Comparison of ENCODE assay signal across 8 cellular contexts in the genomic region with DNA sequence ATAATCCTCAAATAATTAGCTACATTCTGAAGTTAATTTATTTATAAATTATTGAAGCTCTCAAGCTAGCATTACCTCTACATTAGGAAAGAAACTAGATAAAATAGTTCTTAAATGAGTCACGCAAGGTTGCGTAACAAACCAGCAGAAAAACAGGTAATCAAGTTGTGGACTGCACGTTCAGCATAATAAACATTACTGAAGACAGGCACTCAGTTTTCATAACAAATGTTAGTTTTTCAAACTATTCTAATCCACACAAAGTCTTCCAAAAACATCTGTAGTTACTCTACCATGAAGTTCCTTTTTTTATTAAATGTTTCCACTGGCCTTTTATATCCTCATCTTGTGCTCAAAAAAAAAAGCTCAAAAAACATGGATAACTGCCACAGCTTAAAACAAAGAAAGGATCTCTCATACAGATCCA. TPM values are rescaled to one million over a fixed set of nuclear protein-coding genes. Genes with fewer than 3 reads are reported as not detected.
DNase-seq lines count a peak whose midpoint lies in the region; ATAC-seq, FAIRE-seq and TF ChIP-seq lines count a peak whose summit lies in the region.

No MANE protein-coding gene starts in this region.

- DNase-seq in activated T-cell treated with anti-CD3 and anti-CD28 coated beads, Interleukin-2, amount 50 U/mL, for 4 hours, result no peak
- DNase-seq in activated T-cell treated with anti-CD3 and anti-CD28 coated beads for 4 hours (no peak), kidney (no peak), tibial nerve (ENCODE audit: low spot score in 2 of 2) (no peak), NCI-H2171 (lab: John Stamatoyannopoulos, UW) (no peak), medulla oblongata (ENCODE audit: extremely low spot score) (no peak)

- H3K4me1 Mint-ChIP-seq in activated T-cell treated with anti-CD3 and anti-CD28 coated beads, Interleukin-2, amount 50 U/mL, for 4 hours (ENCODE audit: low read depth), result peaks cover 51% of the 10 kb centered on the region
- peaks cover 33% of the 10 kb centered on the region for H3K4me1 Mint-ChIP-seq in activated T-helper 17 cell treated with anti-CD3 and anti-CD28 coated beads, Interleukin-2, amount 50 U/mL, for 72 hours

- H3K4me3 Mint-ChIP-seq in activated T-cell treated with anti-CD3 and anti-CD28 coated beads, Interleukin-2, amount 50 U/mL, for 4 hours, result peak overlapping the region; percentile 94
- H3K4me3 Mint-ChIP-seq in activated T-helper 17 cell treated with anti-CD3 and anti-CD28 coated beads, Interleukin-2, amount 50 U/mL, for 72 hours, result peak overlapping the region; percentile 96

- ATAC-seq in activated T-cell treated with anti-CD3 and anti-CD28 coated beads, Interleukin-2, amount 50 U/mL, for 4 hours, result no peak
- ATAC-seq in activated T-helper 17 cell treated with anti-CD3 and anti-CD28 coated beads, Interleukin-2, amount 50 U/mL, for 72 hours (replicated peaks), result no peak
- no peak for ATAC-seq in HG02852 (IDR thresholded peaks at IDR 0.05; ENCODE audit: unreplicated experiment)

- H3K27ac ChIP-seq in kidney (ENCODE audit: low read depth in 2 of 2, low read length in 2 of 2) (peak overlapping the region; percentile 9 to 26), tibial nerve (peak overlapping the region in 3 of 4 donors; percentile 45 to 85 (median 69))

- H3K36me3 ChIP-seq in kidney (ENCODE audit: control insufficient read depth in 1 of 2, insufficient read depth in 2 of 2, low read length in 2 of 2), result peaks cover 0 to 3% of the 10 kb centered on the region in 2 donors
- peaks cover 0 to 16% (median 0%) of the 10 kb centered on the region in 3 donors for H3K36me3 ChIP-seq in tibial nerve

- no peak for TF ChIP-seq POLR2A in tibial nerve (IDR thresholded peaks at IDR 0.05)

- peak in 1 of 2 donors; percentile 35 for TF ChIP-seq EP300 in tibial nerve (IDR thresholded peaks at IDR 0.05)

- intact Hi-C loops in kidney (cut with DNase I), result no loop called here

- peak overlapping the region in 1 of 2 donors; percentile 86 for H3K9ac ChIP-seq in kidney (ENCODE audit: low read length in 2 of 2)

- no peak for FAIRE-seq in kidney (lab: Jason Lieb, UNC)

- H3K9me3 ChIP-seq in kidney (ENCODE audit: control insufficient read depth in 1 of 2, low read length in 2 of 2) (no peaks in the 10 kb centered on the region), tibial nerve (no peaks in the 10 kb centered on the region)

- peaks cover 14% of the 10 kb centered on the region for H3K36me3 Mint-ChIP-seq in activated T-cell treated with anti-CD3 and anti-CD28 coated beads, Interleukin-2, amount 50 U/mL, for 4 hours (ENCODE audit: insufficient read depth)
- peaks cover 63% of the 10 kb centered on the region for H3K36me3 Mint-ChIP-seq in activated T-helper 17 cell treated with anti-CD3 and anti-CD28 coated beads, Interleukin-2, amount 50 U/mL, for 72 hours (ENCODE audit: low read depth)

- 50 to 55% methylated on average over 3 of the region's 3 CpGs for WGBS in tibial nerve, 2 donors

- no peaks in the 10 kb centered on the region for H3K27me3 Mint-ChIP-seq in activated T-cell treated with anti-CD3 and anti-CD28 coated beads, Interleukin-2, amount 50 U/mL, for 4 hours (ENCODE audit: low read depth)
- H3K27me3 Mint-ChIP-seq in activated T-helper 17 cell treated with anti-CD3 and anti-CD28 coated beads, Interleukin-2, amount 50 U/mL, for 72 hours, result no peaks in the 10 kb centered on the region

- H3K9me3 Mint-ChIP-seq in activated T-cell treated with anti-CD3 and anti-CD28 coated beads, Interleukin-2, amount 50 U/mL, for 4 hours, result no peaks in the 10 kb centered on the region
- no peaks in the 10 kb centered on the region for H3K9me3 Mint-ChIP-seq in activated T-helper 17 cell treated with anti-CD3 and anti-CD28 coated beads, Interleukin-2, amount 50 U/mL, for 72 hours

- H3K4me1 ChIP-seq in kidney (ENCODE audit: control insufficient read depth in 1 of 2, insufficient read depth in 1 of 2, low read depth in 1 of 2, low read length in 2 of 2), result peaks cover 11 to 14% of the 10 kb centered on the region in 2 donors
- peaks cover 0 to 62% (median 17%) of the 10 kb centered on the region in 4 donors for H3K4me1 ChIP-seq in tibial nerve

- H3K27ac Mint-ChIP-seq in activated T-helper 17 cell treated with anti-CD3 and anti-CD28 coated beads, Interleukin-2, amount 50 U/mL, for 72 hours, result peak overlapping the region; percentile 90

- H3K27me3 ChIP-seq in tibial nerve, result no peaks in the 10 kb centered on the region

- TF ChIP-seq CTCF in kidney (IDR thresholded peaks at IDR 0.05; ENCODE audit: borderline replicate concordance, extremely low read depth, insufficient read depth) (no peak), tibial nerve (IDR thresholded peaks at IDR 0.05) (no peak)

- peak overlapping the region; percentile 93 to 95 for H3K4me3 ChIP-seq in kidney (ENCODE audit: low read length in 2 of 2)
- peak overlapping the region in 3 of 4 donors; percentile 61 to 82 (median 77) for H3K4me3 ChIP-seq in tibial nerve

RNA-seq across cellular contexts. Expression of a gene that starts 1.3 kb away (rescaled TPM):
- total RNA-seq in activated T-cell treated with anti-CD3 and anti-CD28 coated beads, Interleukin-2, amount 50 U/mL, for 4 hours, result 10 to 100 TPM; 61.7 to 64.1 (median 62.9) TPM
- total RNA-seq in activated T-helper 17 cell treated with anti-CD3 and anti-CD28 coated beads, Interleukin-2, amount 50 U/mL, for 72 hours, result 10 to 100 TPM; 63.3 to 72.9 TPM
- total RNA-seq in kidney (80.5 TPM), tibial nerve (10 to 100 TPM; 55.7 to 77.5 (median 59.0) TPM)
- 13.1 TPM for polyA plus RNA-seq in kidney (ENCODE audit: insufficient read depth, low read depth, low replicate concordance)

RNA-seq across cellular contexts. Expression of a gene that starts 5.8 kb away (rescaled TPM):
- 10 to 100 TPM; 39.2 to 46.7 (median 40.2) TPM for total RNA-seq in activated T-cell treated with anti-CD3 and anti-CD28 coated beads, Interleukin-2, amount 50 U/mL, for 4 hours
- total RNA-seq in activated T-helper 17 cell treated with anti-CD3 and anti-CD28 coated beads, Interleukin-2, amount 50 U/mL, for 72 hours, result 10 to 100 TPM; 61.8 to 62.0 TPM
- total RNA-seq in kidney (44.2 TPM), tibial nerve (10 to 100 TPM; 43.5 to 85.9 (median 60.1) TPM)
- 20.8 TPM for polyA plus RNA-seq in kidney (ENCODE audit: insufficient read depth, low read depth, low replicate concordance)
